ENCODE assay signal across 11 cellular contexts in the genomic region with DNA sequence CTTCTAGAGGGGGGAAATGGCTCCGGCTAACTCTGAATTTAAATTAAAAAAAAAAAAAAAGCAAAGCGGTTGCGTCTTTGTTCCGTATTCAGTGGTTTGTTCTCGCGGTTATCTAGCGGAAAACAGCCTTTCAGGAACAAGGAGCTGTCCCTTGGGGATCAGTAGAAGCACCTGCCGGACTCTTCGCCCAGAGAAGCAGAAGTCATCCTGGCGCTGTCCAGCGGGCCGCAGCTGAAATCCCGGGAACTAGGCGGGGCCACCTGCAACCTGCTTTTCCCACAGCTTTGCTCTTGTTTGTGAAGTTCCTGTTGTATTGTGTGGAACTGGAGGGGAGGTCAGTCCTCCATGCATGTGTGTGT. TPM values are rescaled to one million over a fixed set of nuclear protein-coding genes. Genes with fewer than 3 reads are reported as not detected.
DNase-seq lines count a peak whose midpoint lies in the region; TF ChIP-seq lines count a peak whose summit lies in the region.
"Had no signal": no experiment of that assay in that cellular context is flagged by ENCODE, and none has a peak within 500 bp of the region (broad histone marks: within the 10 kb centered on the region; RNA-seq: fewer than 3 reads in every experiment).

No MANE protein-coding gene starts in this region.

- TF ChIP-seq EP300 in ovary (IDR thresholded peaks at IDR 0.05): no peak

- H3K27me3 ChIP-seq in ovary: no peaks in the 10 kb centered on the region

- CTCF ChIA-PET in HEK293 (lab: Yijun Ruan, JAX): interaction anchor here (0.6 kb wide), 3 partner anchors 13 to 1907 kb away, joined by 3 to 6 read pairs (median 3); no protein-coding TSS in a partner anchor
- CTCF ChIA-PET in OCI-LY7 (lab: Charles Lee; ENCODE audit: unreplicated experiment): no interaction called here

- TF ChIP-seq CTCF in HEK293 (tag by site-specific recombination; IDR thresholded peaks at IDR 0.05) (no peak), OCI-LY7 (conservative IDR thresholded peaks at IDR 0.05; ENCODE audit: low read length) (no peak), ovary (IDR thresholded peaks at IDR 0.05) (no peak)

- H3K4me3 ChIP-seq in HEK293 (ENCODE audit: low read depth, low read length) (no peak overlapping the region), OCI-LY7 (ENCODE audit: low read depth, low read length, poor library complexity, severe bottlenecking) (no peak overlapping the region), ovary (no peak overlapping the region)
- H3K4me3 ChIP-seq: body of pancreas had no signal

- no peak for TF ChIP-seq POLR2A in ovary (IDR thresholded peaks at IDR 0.05)

- H4K20me1 ChIP-seq in OCI-LY7 (ENCODE audit: insufficient read depth, low read length): no peaks in the 10 kb centered on the region

- H3K36me3 ChIP-seq in HEK293 (ENCODE audit: control insufficient read depth in 2 of 2, insufficient read depth in 1 of 2, low read length in 2 of 2) (no peaks in the 10 kb centered on the region), OCI-LY7 (ENCODE audit: insufficient read depth, low read length) (no peaks in the 10 kb centered on the region), ovary (no peaks in the 10 kb centered on the region)

- no peaks in the 10 kb centered on the region for H3K9me3 ChIP-seq in HEK293 (ENCODE audit: control insufficient read depth, insufficient read depth, low read depth, low read length)
- no peaks in the 10 kb centered on the region for H3K9me3 ChIP-seq in OCI-LY7 (ENCODE audit: low read length)
- H3K9me3 ChIP-seq in ovary: peaks cover 0 to 3% of the 10 kb centered on the region in 2 donors
- H3K9me3 ChIP-seq: body of pancreas had no signal

- no peak overlapping the region for H2AFZ ChIP-seq in OCI-LY7 (ENCODE audit: low read length)

- intact Hi-C loops in OCI-LY7 (cut with micrococcal nuclease; ENCODE audit: unreplicated experiment): no loop called here
- intact Hi-C loops in ovary (cut with DNase I): no loop called here

- no peaks in the 10 kb centered on the region for H3K9me2 ChIP-seq in OCI-LY7 (ENCODE audit: insufficient read depth, low read length)

- no peaks in the 10 kb centered on the region for H3K79me2 ChIP-seq in OCI-LY7 (ENCODE audit: insufficient read depth, low read depth, low read length)

- no peak overlapping the region for H3K27ac ChIP-seq in HEK293 (ENCODE audit: extremely low read depth, low read depth, low read length)
- no peak overlapping the region for H3K27ac ChIP-seq in OCI-LY7 (ENCODE audit: low read depth, low read length, poor library complexity, severe bottlenecking)
- no peak overlapping the region for H3K27ac ChIP-seq in ovary
- H3K27ac ChIP-seq: body of pancreas had no signal

- POLR2A ChIA-PET in HEK293 (lab: Yijun Ruan, JAX): no interaction called here
- POLR2A ChIA-PET in OCI-LY7 (lab: Charles Lee): no interaction called here

- H3K4me1 ChIP-seq in HEK293 (ENCODE audit: control insufficient read depth, insufficient read depth, low read length) (no peaks in the 10 kb centered on the region), OCI-LY7 (ENCODE audit: insufficient read depth, low read length, poor library complexity, severe bottlenecking) (no peaks in the 10 kb centered on the region), ovary (ENCODE audit: insufficient read depth) (peaks cover 2% of the 10 kb centered on the region)

- no peak overlapping the region for H3K4me2 ChIP-seq in OCI-LY7 (ENCODE audit: low read length)

- 0 to 2% (median 1%) methylated on average over 14 of the region's 14 CpGs for WGBS in ovary, 3 donors

- no TSS peak for BruUV-seq in OCI-LY7 (replicated peaks; lab: Mats Ljungman, UMichigan)

- DNase-seq in AG08395 (ENCODE audit: low spot score) (peak; percentile 61), astrocyte of the hippocampus (ENCODE audit: low read depth, low spot score) (peak; percentile 82), iris pigment epithelial cell (ENCODE audit: low read depth) (peak; percentile 45), OCI-LY7 (ENCODE audit: low spot score) (no peak), ovary (no peak), pons (ENCODE audit: low spot score) (no peak), SIG-M5 (lab: John Stamatoyannopoulos, UW) (no peak)
- DNase-seq: NCI-H1048, T-helper 2 cell had no signal

TF ChIP-seq in HEK293, 187 proteins besides CTCF, POLR2A, EP300 and RAD21:
- TF ChIP-seq BCL11B (tag by site-specific recombination; IDR thresholded peaks at IDR 0.05; ENCODE audit: low read depth) (no peak), ZNF366 (tag by site-specific recombination; conservative IDR thresholded peaks at IDR 0.05) (no peak), ZNF530 (tag by site-specific recombination; IDR thresholded peaks at IDR 0.05; ENCODE audit: low read depth) (no peak), ZNF324 (tag by site-specific recombination; IDR thresholded peaks at IDR 0.05) (no peak)
- TF ChIP-seq, protein P1, sequence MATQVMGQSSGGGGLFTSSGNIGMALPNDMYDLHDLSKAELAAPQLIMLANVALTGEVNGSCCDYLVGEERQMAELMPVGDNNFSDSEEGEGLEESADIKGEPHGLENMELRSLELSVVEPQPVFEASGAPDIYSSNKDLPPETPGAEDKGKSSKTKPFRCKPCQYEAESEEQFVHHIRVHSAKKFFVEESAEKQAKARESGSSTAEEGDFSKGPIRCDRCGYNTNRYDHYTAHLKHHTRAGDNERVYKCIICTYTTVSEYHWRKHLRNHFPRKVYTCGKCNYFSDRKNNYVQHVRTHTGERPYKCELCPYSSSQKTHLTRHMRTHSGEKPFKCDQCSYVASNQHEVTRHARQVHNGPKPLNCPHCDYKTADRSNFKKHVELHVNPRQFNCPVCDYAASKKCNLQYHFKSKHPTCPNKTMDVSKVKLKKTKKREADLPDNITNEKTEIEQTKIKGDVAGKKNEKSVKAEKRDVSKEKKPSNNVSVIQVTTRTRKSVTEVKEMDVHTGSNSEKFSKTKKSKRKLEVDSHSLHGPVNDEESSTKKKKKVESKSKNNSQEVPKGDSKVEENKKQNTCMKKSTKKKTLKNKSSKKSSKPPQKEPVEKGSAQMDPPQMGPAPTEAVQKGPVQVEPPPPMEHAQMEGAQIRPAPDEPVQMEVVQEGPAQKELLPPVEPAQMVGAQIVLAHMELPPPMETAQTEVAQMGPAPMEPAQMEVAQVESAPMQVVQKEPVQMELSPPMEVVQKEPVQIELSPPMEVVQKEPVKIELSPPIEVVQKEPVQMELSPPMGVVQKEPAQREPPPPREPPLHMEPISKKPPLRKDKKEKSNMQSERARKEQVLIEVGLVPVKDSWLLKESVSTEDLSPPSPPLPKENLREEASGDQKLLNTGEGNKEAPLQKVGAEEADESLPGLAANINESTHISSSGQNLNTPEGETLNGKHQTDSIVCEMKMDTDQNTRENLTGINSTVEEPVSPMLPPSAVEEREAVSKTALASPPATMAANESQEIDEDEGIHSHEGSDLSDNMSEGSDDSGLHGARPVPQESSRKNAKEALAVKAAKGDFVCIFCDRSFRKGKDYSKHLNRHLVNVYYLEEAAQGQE (tag by site-specific recombination; IDR thresholded peaks at IDR 0.05): peak; percentile 97

RNA-seq across cellular contexts. Expression of a gene that starts 43.9 kb away (rescaled TPM):
- total RNA-seq in OCI-LY7 (2014; rRNA removed; shearing (Covaris generic)): not detected in 2 replicates
- total RNA-seq in OCI-LY7 (2022) (not detected in 2 replicates), ovary (not detected)
- not detected for polyA plus RNA-seq in ovary
- total RNA-seq: body of pancreas had no signal

RNA-seq across cellular contexts. Expression of a gene that starts 58.1 kb away (rescaled TPM):
- not detected in 2 replicates for total RNA-seq in OCI-LY7 (2014; rRNA removed; shearing (Covaris generic))
- total RNA-seq in OCI-LY7 (2022): not detected in 2 replicates
- under 1 TPM in 1 of 7 donors, not detected in 6; 0.20 TPM for total RNA-seq in ovary
- polyA plus RNA-seq in ovary: not detected
- total RNA-seq: body of pancreas had no signal

RNA-seq across cellular contexts. Expression of a gene that starts 58.2 kb away (rescaled TPM):
- 21.6 and 37.9 TPM in 2 replicates for total RNA-seq in OCI-LY7 (2014; rRNA removed; shearing (Covaris generic))
- total RNA-seq in OCI-LY7 (2022) (49.0 and 51.0 TPM in 2 replicates), ovary (10 to 100 TPM; 17.6 to 33.4 (median 24.5) TPM)
- polyA plus RNA-seq in ovary: 10 to 100 TPM; 19.9 to 36.9 TPM

Comparison
In these comparisons a context has a peak if more than half of its experiments do, and no peak if none do; other contexts are left out.
1. DNase-seq: peak in AG08395 (single experiment), astrocyte of the hippocampus (single experiment) and iris pigment epithelial cell (single experiment); none in OCI-LY7 (single experiment), ovary (0 of 5), pons (single experiment) and SIG-M5 (single experiment).